22 cellular contexts compared by ENCODE assay signal in the genomic region with DNA sequence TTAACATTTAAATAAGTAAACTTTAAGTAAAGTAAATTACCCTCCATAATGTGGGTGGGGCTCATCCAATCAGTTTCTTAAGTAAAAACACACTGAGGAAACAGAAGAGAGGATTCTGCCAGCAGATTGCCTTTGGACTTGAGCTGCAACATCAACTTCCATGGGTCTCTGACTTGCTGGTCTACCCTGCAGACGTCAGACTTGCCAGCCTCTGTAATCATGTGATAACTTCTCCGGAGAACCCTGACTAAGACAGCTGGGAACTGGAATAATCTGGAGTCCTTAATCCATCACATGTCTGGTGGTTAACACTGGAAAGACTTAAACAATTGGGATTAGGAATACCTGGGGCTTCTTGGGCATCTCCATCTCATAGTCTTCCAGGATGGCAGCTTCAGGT. TPM values are rescaled to one million over a fixed set of nuclear protein-coding genes. Genes with fewer than 3 reads are reported as not detected.
DNase-seq lines count a peak whose midpoint lies in the region; FAIRE-seq and TF ChIP-seq lines count a peak whose summit lies in the region.
"Had no signal": no experiment of that assay in that cellular context is flagged by ENCODE, and none has a peak within 500 bp of the region (broad histone marks: within the 10 kb centered on the region; RNA-seq: fewer than 3 reads in every experiment).

No MANE protein-coding gene starts in this region.

- TF ChIP-seq POLR2A in ovary (IDR thresholded peaks at IDR 0.05) = no peak

- DNase-seq in DMS 273 (lab: John Stamatoyannopoulos, UW; ENCODE audit: unreplicated experiment) (peak; percentile 9), DMS 273 treated with DMSO at 0.1 percent for 48 hours (lab: John Stamatoyannopoulos, UW) (no peak), SK-MEL-5 (ENCODE audit: low read depth, low spot score) (peak; percentile 42), hepatocyte (ENCODE audit: low spot score) (peak; percentile 35), substantia nigra (lab: John Stamatoyannopoulos, UW) (no peak), mesenteric fat pad (ENCODE audit: low spot score) (no peak), ovary (no peak), frontal cortex (ENCODE audit: low spot score in 2 of 2) (no peak)
- DNase-seq: CD4-positive, alpha-beta memory T cell; EL; GF-D8; Kasumi-1; MM.1S; NCI-H1092 treated with DMSO at 0.1 percent for 48 hours; NCI-H1436 treated with DMSO at 0.1 percent for 48 hours; NCI-H2029; NCI-H2227 treated with DMSO at 0.1 percent for 48 hours; NCI-H510A; Right ventricle myocardium superior had no signal

- intact Hi-C loops in ovary (cut with DNase I) = no loop called here

- WGBS in hepatocyte (ENCODE audit: low lambda C conversion rate, missing lambda C conversion rate) = 43% methylated on average over 2 of the region's 2 CpGs
- WGBS in ovary, 3 donors = 48 to 58% (median 55%) methylated on average over 2 of the region's 2 CpGs

- no peaks in the 10 kb centered on the region for H3K27me3 ChIP-seq in hepatocyte
- no peaks in the 10 kb centered on the region for H3K27me3 ChIP-seq in ovary
- H3K27me3 ChIP-seq: BLaER1 treated with 17β-estradiol and CSF1 and Interleukin-3, amounts not matched to agents 10 nM and 100 nM had no signal

- H3K4me3 ChIP-seq in hepatocyte = no peak overlapping the region
- H3K4me3 ChIP-seq in ovary = no peak overlapping the region
- H3K4me3 ChIP-seq: BLaER1 treated with 17β-estradiol and CSF1 and Interleukin-3, amounts not matched to agents 10 nM and 100 nM; HAP-1 had no signal

- H3K36me3 ChIP-seq in hepatocyte (replicated peaks; ENCODE audit: insufficient read depth, low read depth) (no peaks in the 10 kb centered on the region), ovary (no peaks in the 10 kb centered on the region)
- H3K36me3 ChIP-seq: BLaER1 treated with 17β-estradiol and CSF1 and Interleukin-3, amounts not matched to agents 10 nM and 100 nM; HAP-1 had no signal

- TF ChIP-seq EP300 in ovary (IDR thresholded peaks at IDR 0.05) = no peak

- H3K4me1 ChIP-seq in hepatocyte (ENCODE audit: insufficient read depth) (no peaks in the 10 kb centered on the region), ovary (ENCODE audit: insufficient read depth) (no peaks in the 10 kb centered on the region)
- H3K4me1 ChIP-seq: BLaER1 treated with 17β-estradiol and CSF1 and Interleukin-3, amounts not matched to agents 10 nM and 100 nM; HAP-1 had no signal

- H3K9me3 ChIP-seq in hepatocyte (ENCODE audit: low read depth) (no peaks in the 10 kb centered on the region), ovary (peaks cover 0 to under 1% of the 10 kb centered on the region in 2 donors)
- H3K9me3 ChIP-seq: BLaER1 treated with 17β-estradiol and CSF1 and Interleukin-3, amounts not matched to agents 10 nM and 100 nM; HAP-1 had no signal

- no peaks in the 10 kb centered on the region for H3K79me2 ChIP-seq in hepatocyte

- H2AFZ ChIP-seq in hepatocyte = no peak overlapping the region

- no peaks in the 10 kb centered on the region for H4K20me1 ChIP-seq in hepatocyte (ENCODE audit: insufficient read depth, poor library complexity, severe bottlenecking)
- H4K20me1 ChIP-seq: BLaER1 treated with 17β-estradiol and CSF1 and Interleukin-3, amounts not matched to agents 10 nM and 100 nM had no signal

- FAIRE-seq in frontal cortex (lab: Jason Lieb, UNC) = no peak

- no peak for TF ChIP-seq CTCF in hepatocyte (IDR thresholded peaks at IDR 0.05; ENCODE audit: poor library complexity)
- TF ChIP-seq CTCF in ovary (IDR thresholded peaks at IDR 0.05) = no peak

- H3K9me2 ChIP-seq in hepatocyte (replicated peaks; ENCODE audit: insufficient read depth) = no peaks in the 10 kb centered on the region

- no peak overlapping the region for H3K4me2 ChIP-seq in hepatocyte
- H3K4me2 ChIP-seq: BLaER1 treated with 17β-estradiol and CSF1 and Interleukin-3, amounts not matched to agents 10 nM and 100 nM had no signal

- H3K27ac ChIP-seq in hepatocyte (peak overlapping the region; percentile 23), substantia nigra (ENCODE audit: low read depth, low read length, poor library complexity, severe bottlenecking) (no peak overlapping the region), ovary (no peak overlapping the region)
- H3K27ac ChIP-seq: 22Rv1; BLaER1 treated with 17β-estradiol and CSF1 and Interleukin-3, amounts not matched to agents 10 nM and 100 nM had no signal

- in situ Hi-C loops in SK-MEL-5 (cut with HindIII; ENCODE audit: low pct_unique_long_range_greater_than_20kb, low sequenced_read_pairs) = no loop called here

RNA-seq across cellular contexts. Expression of a gene that starts 13.2 kb away (rescaled TPM):
- 57.5 and 58.2 TPM in 2 replicates for total RNA-seq in SK-MEL-5 (2014; rRNA removed; shearing (Covaris generic))
- polyA plus RNA-seq in SK-MEL-5 (2015; cell fraction: cytosol; rRNA removed) = 15.4 and 26.1 TPM in 2 replicates
- 30.1 and 33.4 TPM in 2 replicates for polyA plus RNA-seq in SK-MEL-5 (2015; cell fraction: nucleus; rRNA removed)
- total RNA-seq in hepatocyte (68.5 and 72.6 TPM in 2 replicates), mesenteric fat pad (57.6 TPM), ovary (10 to 100 TPM; 38.7 to 69.4 (median 55.2) TPM), frontal cortex (111 TPM)
- polyA plus RNA-seq in hepatocyte (19.0 and 20.4 TPM in 2 replicates), ovary (10 to 100 TPM in 1 of 2 donors, 1 to 10 TPM in 1; 7.9 to 16.2 TPM)

RNA-seq across cellular contexts. Expression of a gene that starts 59.4 kb away (rescaled TPM):
- total RNA-seq in SK-MEL-5 (2014; rRNA removed; shearing (Covaris generic)) = 63.1 and 69.7 TPM in 2 replicates
- polyA plus RNA-seq in SK-MEL-5 (2015; cell fraction: cytosol; rRNA removed) = 61.5 and 85.6 TPM in 2 replicates
- polyA plus RNA-seq in SK-MEL-5 (2015; cell fraction: nucleus; rRNA removed) = 20.2 and 23.3 TPM in 2 replicates
- total RNA-seq in hepatocyte (36.1 and 45.6 TPM in 2 replicates), mesenteric fat pad (42.6 TPM), ovary (10 to 100 TPM; 55.4 to 70.9 (median 61.1) TPM), frontal cortex (19.6 TPM)
- polyA plus RNA-seq in hepatocyte (18.8 and 25.9 TPM in 2 replicates), ovary (10 to 100 TPM; 46.2 to 93.5 TPM)

Comparison
In these comparisons a context has a peak if more than half of its experiments do, and no peak if none do; other contexts are left out.
1. DNase-seq: peak in DMS 273 (single experiment), SK-MEL-5 (single experiment) and hepatocyte (single experiment); none in DMS 273 treated with DMSO at 0.1 percent for 48 hours (single experiment), substantia nigra (0 of 49), mesenteric fat pad (single experiment), ovary (0 of 5) and frontal cortex (0 of 2).